Comparison of ENCODE assay signal across 17 cellular contexts in genomic region chr5:157566902-157567489, GRCh38. TPM values are rescaled to one million over a fixed set of nuclear protein-coding genes. Genes with fewer than 3 reads are reported as not detected.
A peak's percentile ranks its signal among the peaks of the same experiment; 100 is the strongest.
DNase-seq lines count a peak whose midpoint lies in the region; ATAC-seq, FAIRE-seq and TF ChIP-seq lines count a peak whose summit lies in the region.
"Had no signal": no experiment of that assay in that cellular context is flagged by ENCODE, and none has a peak within 500 bp of the region (broad histone marks: within the 10 kb centered on the region; RNA-seq: fewer than 3 reads in every experiment).

No MANE protein-coding gene starts in this region.

- DNase-seq in CD14-positive monocyte (ENCODE audit: low spot score) = peak; percentile 75
- no peak for DNase-seq in GM12892 (ENCODE audit: insufficient read length)
- no peak for DNase-seq in activated B cell treated with CpG ODN at 0.5 μM for 24 hours
- DNase-seq in memory B cell (ENCODE audit: low spot score in 2 of 2) = no peak
- no peak for DNase-seq in stimulated activated CD4-positive, alpha-beta T cell treated with anti-CD3 and anti-CD28 coated beads, Interleukin-15, amount 100 ng/mL, for 24 hours
- no peak for DNase-seq in sciatic nerve (ENCODE audit: low spot score)
- DNase-seq: DMS53; GOT3; midbrain; NCI-H1417; NCI-H345; stimulated activated naive CD8-positive, alpha-beta T cell treated with anti-CD3 and anti-CD28 coated beads, Interleukin-15, Interleukin-2, amounts not matched to agents 100 U/mL and 50 U/mL, for 24 hours; uterus; WERI-Rb-1 had no signal

- H3K4me3 Mint-ChIP-seq in CD14-positive monocyte (peak overlapping the region; percentile 16 to 80), activated B cell treated with CpG ODN at 0.5 μM for 24 hours (peak overlapping the region; percentile 58), memory B cell (peak overlapping the region; percentile 56)

- POLR2A ChIA-PET in activated B cell treated with CpG ODN at 0.5 μM for 24 hours (lab: Charles Lee) = interaction anchor here (0.7 to 7.0 kb wide), 12 partner anchors 9 to 152 kb away, joined by 3 to 165 read pairs (median 5); partner anchors contain the start of gene SOX30

- TF ChIP-seq CTCF in CD14-positive monocyte (IDR thresholded peaks at IDR 0.05) = no peak
- TF ChIP-seq CTCF in activated B cell treated with CpG ODN at 0.5 μM for 24 hours (IDR thresholded peaks at IDR 0.05) = no peak

- FAIRE-seq in GM12892 (lab: Jason Lieb, UNC) = peak; percentile 46
- FAIRE-seq: K562 had no signal

- H3K9me3 Mint-ChIP-seq in CD14-positive monocyte (peaks cover 0 to 4% (median 0%) of the 10 kb centered on the region in 7 donors), activated B cell treated with CpG ODN at 0.5 μM for 24 hours (no peaks in the 10 kb centered on the region), memory B cell (no peaks in the 10 kb centered on the region)

- ATAC-seq in activated B cell treated with CpG ODN at 0.5 μM for 24 hours (ENCODE audit: low read depth) (no peak), memory B cell (ENCODE audit: low read depth) (no peak), HG03280 (IDR thresholded peaks at IDR 0.05; ENCODE audit: unreplicated experiment) (no peak), HG03442 (IDR thresholded peaks at IDR 0.05; ENCODE audit: unreplicated experiment) (no peak), sciatic nerve (no peak)
- ATAC-seq: K562; stimulated activated naive CD8-positive, alpha-beta T cell treated with anti-CD3 and anti-CD28 coated beads, Interleukin-15, Interleukin-2, amounts not matched to agents 100 U/mL and 50 U/mL, for 24 hours had no signal

- intact Hi-C loops in CD14-positive monocyte (cut with micrococcal nuclease) (loop anchor here in 1 of 2 donors (10.0 kb wide), 1 partner anchor 48 kb away; no protein-coding TSS in a partner anchor), activated B cell treated with CpG ODN at 0.5 μM for 24 hours (cut with micrococcal nuclease) (no loop called here), sciatic nerve (cut with DNase I) (no loop called here)

- CTCF ChIA-PET in activated B cell treated with CpG ODN at 0.5 μM for 24 hours (lab: Charles Lee) = interaction anchor here (0.9 to 1.8 kb wide), 10 partner anchors 9 to 176 kb away, joined by 3 to 11 read pairs (median 3); no protein-coding TSS in a partner anchor

- peaks cover 0 to 2% (median 2%) of the 10 kb centered on the region in 3 donors for H3K27me3 Mint-ChIP-seq in CD14-positive monocyte (ENCODE audit: low read depth in 3 of 3)
- H3K27me3 Mint-ChIP-seq in activated B cell treated with CpG ODN at 0.5 μM for 24 hours = no peaks in the 10 kb centered on the region
- no peaks in the 10 kb centered on the region for H3K27me3 Mint-ChIP-seq in memory B cell

- H3K27ac Mint-ChIP-seq in CD14-positive monocyte = peak overlapping the region; percentile 92 to 98 (median 97)
- H3K27ac Mint-ChIP-seq in activated B cell treated with CpG ODN at 0.5 μM for 24 hours = peak overlapping the region; percentile 85
- peak overlapping the region; percentile 51 for H3K27ac Mint-ChIP-seq in memory B cell

- H3K4me1 Mint-ChIP-seq in CD14-positive monocyte (peaks cover 85% of the 10 kb centered on the region), activated B cell treated with CpG ODN at 0.5 μM for 24 hours (peaks cover 92% of the 10 kb centered on the region), memory B cell (peaks cover 46% of the 10 kb centered on the region)

- H3K36me3 Mint-ChIP-seq in CD14-positive monocyte (peaks cover 38 to 55% of the 10 kb centered on the region in 2 donors), activated B cell treated with CpG ODN at 0.5 μM for 24 hours (ENCODE audit: low read depth) (peaks cover 83% of the 10 kb centered on the region), memory B cell (peaks cover 39% of the 10 kb centered on the region)

- no peak for TF ChIP-seq POLR2A in GM12892 (IDR thresholded peaks at IDR 0.05; ENCODE audit: low read depth, low read length)

RNA-seq across cellular contexts. Expression of gene ADAM19, which starts 8.6 kb away (rescaled TPM):
- polyA plus RNA-seq in CD14-positive monocyte = 1 to 10 TPM; 3.0 to 6.2 TPM
- 8.4 TPM for polyA plus RNA-seq in GM12892 (2012; ENCODE audit: missing spikeins)
- total RNA-seq in activated B cell treated with CpG ODN at 0.5 μM for 24 hours (115 and 136 TPM in 2 replicates), sciatic nerve (23.0 TPM)
